35 cellular contexts compared by ENCODE assay signal in the genomic region with DNA sequence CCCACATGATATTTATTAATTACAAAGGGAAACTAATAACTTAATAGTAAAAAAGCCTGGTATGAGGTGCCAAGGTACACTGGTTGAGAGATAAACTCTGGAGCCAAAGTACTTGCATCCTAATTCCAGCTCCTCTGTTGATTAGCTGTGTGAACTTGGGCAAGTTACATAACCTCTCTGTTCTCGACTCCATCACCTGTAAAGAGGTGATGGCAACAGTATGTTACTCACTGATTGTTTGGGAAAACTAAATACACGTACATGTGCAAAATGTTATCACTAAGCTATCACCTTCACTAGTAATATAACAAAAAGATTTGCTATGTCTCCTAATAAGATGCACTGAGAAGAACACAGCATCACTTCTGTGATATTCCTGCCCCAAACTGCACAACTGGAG.
"Had no signal": no experiment of that assay in that cellular context is flagged by ENCODE, and none has a peak within 500 bp of the region (broad histone marks: within the 10 kb centered on the region; RNA-seq: fewer than 3 reads in every experiment).

No MANE protein-coding gene starts in this region.

- H3K4me2 ChIP-seq: KMS-11 had no signal

- H3K9ac ChIP-seq: KMS-11 had no signal

- H3K36me3 ChIP-seq: MG63 had no signal

- H3K27ac ChIP-seq: KMS-11 had no signal

- H3K27me3 ChIP-seq: MG63 had no signal

- H3K9me3 ChIP-seq: MG63 had no signal

- H3K4me3 ChIP-seq: MG63 had no signal

- DNase-seq: Karpas-422, Kasumi-1, MG63, MM.1S, MV-4-11, NCI-H1048, NCI-H1092, NCI-H1092 treated with DMSO at 0.1 percent for 48 hours, NCI-H1105, NCI-H1105 treated with DMSO at 0.1 percent for 48 hours, NCI-H1417, NCI-H1417 treated with DMSO at 0.1 percent for 48 hours, NCI-H1436, NCI-H1436 treated with DMSO at 0.1 percent for 48 hours, NCI-H146, NCI-H1694, NCI-H1694 treated with DMSO at 0.1 percent for 48 hours, NCI-H187, NCI-H187 treated with DMSO at 0.1 percent for 48 hours, NCI-H1930, NCI-H2029, NCI-H2029 treated with DMSO at 0.1 percent for 48 hours, NCI-H2081, NCI-H2081 treated with DMSO at 0.1 percent for 48 hours, NCI-H2107, NCI-H2171, NCI-H2171 treated with DMSO at 0.1 percent for 48 hours, NCI-H2227 treated with DMSO at 0.1 percent for 48 hours, NCI-H226, NCI-H345, NCI-H446, NCI-H446 treated with DMSO at 0.1 percent for 48 hours, NCI-H510A, NCI-H510A treated with DMSO at 0.1 percent for 48 hours had no signal
